Comparison of ENCODE assay signal across 20 cellular contexts in genomic region chr10:154348-154747, GRCh38. TPM values are rescaled to one million over a fixed set of nuclear protein-coding genes. Genes with fewer than 3 reads are reported as not detected.
DNase-seq lines count a peak whose midpoint lies in the region; ATAC-seq lines count a peak whose summit lies in the region.
"Had no signal": no experiment of that assay in that cellular context is flagged by ENCODE, and none has a peak within 500 bp of the region (broad histone marks: within the 10 kb centered on the region; RNA-seq: fewer than 3 reads in every experiment).

No MANE protein-coding gene starts in this region.

- no peak overlapping the region for H3K4me3 Mint-ChIP-seq in activated T-helper 17 cell treated with anti-CD3 and anti-CD28 coated beads, Interleukin-2, amount 50 U/mL, for 72 hours
- H3K4me3 Mint-ChIP-seq: activated CD4-positive, alpha-beta T cell treated with anti-CD3 and anti-CD28 coated beads, Interleukin-2, amount 10 ng/mL, durations not matched to agents 7 days and 5 days; activated T-cell treated with anti-CD3 and anti-CD28 coated beads, Interleukin-2, amount 50 U/mL, for 24 hours; CD4-positive, alpha-beta memory T cell; mesothelial cell of epicardium; neural crest cell had no signal

- H3K27ac Mint-ChIP-seq in activated T-helper 17 cell treated with anti-CD3 and anti-CD28 coated beads, Interleukin-2, amount 50 U/mL, for 72 hours, result no peak overlapping the region
- H3K27ac Mint-ChIP-seq: activated CD4-positive, alpha-beta T cell treated with anti-CD3 and anti-CD28 coated beads, Interleukin-2, amount 10 ng/mL, durations not matched to agents 7 days and 5 days; activated T-cell treated with anti-CD3 and anti-CD28 coated beads, Interleukin-2, amount 50 U/mL, for 24 hours; CD4-positive, alpha-beta memory T cell; mesothelial cell of epicardium; progenitor cell of endocrine pancreas had no signal

- H3K9me3 Mint-ChIP-seq in activated T-helper 17 cell treated with anti-CD3 and anti-CD28 coated beads, Interleukin-2, amount 50 U/mL, for 72 hours, result peaks cover 4% of the 10 kb centered on the region
- H3K9me3 Mint-ChIP-seq: activated CD4-positive, alpha-beta T cell treated with anti-CD3 and anti-CD28 coated beads, Interleukin-2, amount 10 ng/mL, durations not matched to agents 7 days and 5 days; activated T-cell treated with anti-CD3 and anti-CD28 coated beads, Interleukin-2, amount 50 U/mL, for 24 hours had no signal

- ATAC-seq in activated T-helper 17 cell treated with anti-CD3 and anti-CD28 coated beads, Interleukin-2, amount 50 U/mL, for 72 hours (replicated peaks), result peak; percentile 68

- H3K4me3 ChIP-seq in H7 (ENCODE audit: insufficient read depth, low read depth, low read length), result no peak overlapping the region

- DNase-seq in stimulated activated CD4-positive, alpha-beta T cell treated with anti-CD3 and anti-CD28 coated beads, Interleukin-15, amount 100 ng/mL, for 24 hours, result peak; percentile 27
- no peak for DNase-seq in stimulated activated CD4-positive, alpha-beta T cell treated with anti-CD3 and anti-CD28 coated beads, Interleukin-4, amount 100 ng/mL, for 4 hours
- DNase-seq in fibroblast of peridontal ligament (ENCODE audit: extremely low read depth) (peak; percentile 40), stromal cell of bone marrow (ENCODE audit: low read depth) (peak; percentile 13), NCI-H82 (lab: John Stamatoyannopoulos, UW) (no peak), H7 (no peak)
- DNase-seq in activated T-cell treated with anti-CD3 and anti-CD28 coated beads, Interleukin-2, amount 50 U/mL, for 1 hour, result no peak
- DNase-seq: activated CD4-positive, alpha-beta T cell treated with anti-CD3 and anti-CD28 coated beads, Interleukin-2, amount 10 ng/mL, durations not matched to agents 7 days and 5 days; activated naive CD4-positive, alpha-beta T cell treated with anti-CD3 and anti-CD28 coated beads, Interleukin-2, amount 50 U/mL, for 16 hours; activated T-cell treated with anti-CD3 and anti-CD28 coated beads, Interleukin-2, amount 50 U/mL, for 24 hours; CD4-positive, alpha-beta memory T cell; NCI-H1105 treated with DMSO at 0.1 percent for 48 hours; NCI-H2107; NCI-H526 treated with DMSO at 0.1 percent for 48 hours; SHP77 treated with DMSO at 0.1 percent for 48 hours; small intestine had no signal

- H3K27me3 Mint-ChIP-seq in activated T-helper 17 cell treated with anti-CD3 and anti-CD28 coated beads, Interleukin-2, amount 50 U/mL, for 72 hours, result no peaks in the 10 kb centered on the region
- H3K27me3 Mint-ChIP-seq: activated CD4-positive, alpha-beta T cell treated with anti-CD3 and anti-CD28 coated beads, Interleukin-2, amount 10 ng/mL, durations not matched to agents 7 days and 5 days; activated T-cell treated with anti-CD3 and anti-CD28 coated beads, Interleukin-2, amount 50 U/mL, for 24 hours; CD4-positive, alpha-beta memory T cell; progenitor cell of endocrine pancreas had no signal

- H3K27me3 ChIP-seq in H7 (ENCODE audit: control insufficient read depth, insufficient read depth, low read length), result no peaks in the 10 kb centered on the region

- no peaks in the 10 kb centered on the region for H3K36me3 ChIP-seq in H7 (replicated peaks; ENCODE audit: control insufficient read depth, insufficient read depth, low read length)

- H3K36me3 Mint-ChIP-seq in activated T-helper 17 cell treated with anti-CD3 and anti-CD28 coated beads, Interleukin-2, amount 50 U/mL, for 72 hours (ENCODE audit: low read depth), result peaks cover 11% of the 10 kb centered on the region

- H3K4me1 Mint-ChIP-seq in activated T-helper 17 cell treated with anti-CD3 and anti-CD28 coated beads, Interleukin-2, amount 50 U/mL, for 72 hours, result peaks cover 17% of the 10 kb centered on the region
- H3K4me1 Mint-ChIP-seq: activated CD4-positive, alpha-beta T cell treated with anti-CD3 and anti-CD28 coated beads, Interleukin-2, amount 10 ng/mL, durations not matched to agents 7 days and 5 days; mesothelial cell of epicardium had no signal

RNA-seq across cellular contexts. Expression of gene ZMYND11, which starts 19.1 kb away (rescaled TPM):
- 10 to 100 TPM; 14.2 to 23.4 TPM for total RNA-seq in activated T-helper 17 cell treated with anti-CD3 and anti-CD28 coated beads, Interleukin-2, amount 50 U/mL, for 72 hours
- 18.8 and 24.4 TPM in 2 replicates for total RNA-seq in H7 (2014; rRNA removed; shearing (Covaris generic))

Comparison
In these comparisons a context has a peak if more than half of its experiments do, and no peak if none do; other contexts are left out.
1. DNase-seq: peak in stimulated activated CD4-positive, alpha-beta T cell treated with anti-CD3 and anti-CD28 coated beads, Interleukin-15, amount 100 ng/mL, for 24 hours (single experiment), fibroblast of peridontal ligament (single experiment) and stromal cell of bone marrow (single experiment); none in stimulated activated CD4-positive, alpha-beta T cell treated with anti-CD3 and anti-CD28 coated beads, Interleukin-4, amount 100 ng/mL, for 4 hours (0 of 2), NCI-H82 (single experiment), H7 (single experiment) and activated T-cell treated with anti-CD3 and anti-CD28 coated beads, Interleukin-2, amount 50 U/mL, for 1 hour (single experiment).